In the genomic region with DNA sequence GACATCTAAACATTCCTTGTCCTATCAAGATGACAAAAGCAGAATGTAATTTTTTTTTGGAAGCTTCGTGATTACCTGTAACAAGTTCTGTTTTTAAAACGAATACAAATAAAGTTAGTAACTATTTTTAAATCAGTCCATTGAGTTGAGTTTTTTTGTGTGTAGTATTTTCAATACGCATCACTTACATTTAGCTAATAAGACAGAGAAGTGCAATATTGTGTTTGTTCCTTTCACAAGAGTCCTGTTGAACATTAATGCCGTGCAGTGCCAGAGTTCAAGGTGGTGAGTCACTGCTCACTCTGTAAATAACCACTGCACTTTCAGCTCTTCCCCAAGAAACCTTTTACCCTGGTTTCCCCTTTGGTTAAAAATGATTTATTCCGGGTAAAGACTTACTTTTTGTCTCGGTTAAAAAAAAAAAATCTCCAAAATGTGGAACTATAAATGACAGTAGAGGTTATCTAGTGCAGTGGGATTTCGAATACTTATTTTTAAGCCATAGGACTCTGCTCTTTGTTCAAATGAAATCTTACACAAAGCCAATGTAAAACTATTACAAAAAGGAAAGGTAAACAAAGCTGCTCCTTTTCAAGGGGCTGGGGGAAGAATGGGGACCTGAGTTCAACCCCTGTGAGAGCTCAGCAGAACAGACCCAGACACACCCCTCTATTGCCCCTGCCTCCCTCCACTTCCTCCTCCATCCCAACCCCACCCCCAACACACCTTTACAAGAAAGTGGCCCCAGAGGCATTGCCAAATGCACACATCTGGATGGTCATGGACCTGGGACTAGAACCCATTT, we compare ENCODE assay signal across 8 cellular contexts. TPM values are rescaled to one million over a fixed set of nuclear protein-coding genes. Genes with fewer than 3 reads are reported as not detected.
DNase-seq lines count a peak whose midpoint lies in the region; ATAC-seq and TF ChIP-seq lines count a peak whose summit lies in the region.

No MANE protein-coding gene starts in this region.

- 19% methylated on average over 7 of the region's 7 CpGs for WGBS in liver

- H3K9me3 ChIP-seq in CD4-positive, CD25-positive, alpha-beta regulatory T cell (ENCODE audit: control insufficient read depth in 2 of 2, low read length in 2 of 2): no peaks in the 10 kb centered on the region
- H3K9me3 ChIP-seq in Karpas-422 (ENCODE audit: low read length): no peaks in the 10 kb centered on the region
- no peaks in the 10 kb centered on the region for H3K9me3 ChIP-seq in liver (ENCODE audit: control insufficient read depth in 4 of 4, low read length in 3 of 4)

- no peaks in the 10 kb centered on the region for H3K27me3 ChIP-seq in CD4-positive, CD25-positive, alpha-beta regulatory T cell (ENCODE audit: control insufficient read depth, insufficient read depth, low read length)
- H3K27me3 ChIP-seq in Karpas-422 (ENCODE audit: low read length) (no peaks in the 10 kb centered on the region), liver (ENCODE audit: control insufficient read depth in 4 of 4, insufficient read depth in 4 of 4, low read length in 3 of 4) (no peaks in the 10 kb centered on the region)

- H4K20me1 ChIP-seq in Karpas-422 (ENCODE audit: insufficient read depth, low read depth, low read length): no peaks in the 10 kb centered on the region

- no peaks in the 10 kb centered on the region for H3K9me2 ChIP-seq in Karpas-422 (replicated peaks; ENCODE audit: insufficient read depth, low read length)

- H3K36me3 ChIP-seq in CD4-positive, CD25-positive, alpha-beta regulatory T cell (ENCODE audit: control insufficient read depth, insufficient read depth, low read length): peaks cover 18% of the 10 kb centered on the region
- no peaks in the 10 kb centered on the region for H3K36me3 ChIP-seq in Karpas-422 (ENCODE audit: insufficient read depth, low read length)
- no peaks in the 10 kb centered on the region for H3K36me3 ChIP-seq in liver (ENCODE audit: control insufficient read depth in 4 of 4, insufficient read depth in 3 of 4, low read depth in 1 of 4, low read length in 3 of 4)

- ATAC-seq in CD4-positive, CD25-positive, alpha-beta regulatory T cell (ENCODE audit: low read depth in 2 of 2): peak; percentile 76 to 81
- peak; percentile 57 to 70 for ATAC-seq in activated naive CD4-positive, alpha-beta T cell treated with anti-CD3 and anti-CD28 coated beads, Interleukin-2, amount 50 U/mL, for 72 hours
- no peak for ATAC-seq in GM21529 (IDR thresholded peaks at IDR 0.05; ENCODE audit: unreplicated experiment)

- peaks cover 25% of the 10 kb centered on the region for H3K36me3 Mint-ChIP-seq in CD4-positive, CD25-positive, alpha-beta regulatory T cell
- H3K36me3 Mint-ChIP-seq in activated naive CD4-positive, alpha-beta T cell treated with anti-CD3 and anti-CD28 coated beads, Interleukin-2, amount 50 U/mL, for 72 hours: peaks cover 8 to 13% of the 10 kb centered on the region in 2 donors
- no peaks in the 10 kb centered on the region for H3K36me3 Mint-ChIP-seq in endothelial cell (ENCODE audit: low read depth, unreplicated experiment)

- TF ChIP-seq CTCF in liver (IDR thresholded peaks at IDR 0.05; ENCODE audit: low read depth, low read length, missing input control): no peak
- no peak for TF ChIP-seq CTCF in endothelial cell (IDR thresholded peaks at IDR 0.05; ENCODE audit: unreplicated experiment)

- peak overlapping the region; percentile 30 to 84 (median 63) for H3K4me3 Mint-ChIP-seq in CD4-positive, CD25-positive, alpha-beta regulatory T cell
- H3K4me3 Mint-ChIP-seq in endothelial cell (ENCODE audit: unreplicated experiment): no peak overlapping the region

- peaks cover 62% of the 10 kb centered on the region for H3K4me1 ChIP-seq in CD4-positive, CD25-positive, alpha-beta regulatory T cell (ENCODE audit: control insufficient read depth, insufficient read depth, low read length, poor library complexity, severe bottlenecking)
- peaks cover 46% of the 10 kb centered on the region for H3K4me1 ChIP-seq in Karpas-422 (ENCODE audit: low read length)
- peaks cover 3 to 24% (median 17%) of the 10 kb centered on the region in 4 donors for H3K4me1 ChIP-seq in liver (ENCODE audit: control insufficient read depth in 4 of 4, insufficient read depth in 4 of 4, low read length in 3 of 4)

- peaks cover 50 to 83% (median 58%) of the 10 kb centered on the region in 4 donors for H3K4me1 Mint-ChIP-seq in CD4-positive, CD25-positive, alpha-beta regulatory T cell
- H3K4me1 Mint-ChIP-seq in endothelial cell (ENCODE audit: unreplicated experiment): no peaks in the 10 kb centered on the region

- H3K27me3 Mint-ChIP-seq in CD4-positive, CD25-positive, alpha-beta regulatory T cell: no peaks in the 10 kb centered on the region
- H3K27me3 Mint-ChIP-seq in endothelial cell (ENCODE audit: unreplicated experiment): no peaks in the 10 kb centered on the region

- peak overlapping the region; percentile 67 for H3K27ac ChIP-seq in CD4-positive, CD25-positive, alpha-beta regulatory T cell (ENCODE audit: insufficient read depth, low read length, poor library complexity, severe bottlenecking)
- no peak overlapping the region for H3K27ac ChIP-seq in Karpas-422 (ENCODE audit: low read length)
- H3K27ac ChIP-seq in liver (ENCODE audit: low read depth in 1 of 2, low read length in 2 of 2): peak overlapping the region; percentile 48 to 49

- peak overlapping the region; percentile 20 for H3K4me2 ChIP-seq in Karpas-422 (ENCODE audit: low read depth, low read length, poor library complexity, severe bottlenecking)

- H2AFZ ChIP-seq in Karpas-422 (ENCODE audit: low read length): peak overlapping the region; percentile 4; the same call in 1 of the 2 replicates

- peak overlapping the region; percentile 72 for H3K4me3 ChIP-seq in CD4-positive, CD25-positive, alpha-beta regulatory T cell (ENCODE audit: low read depth, low read length)
- H3K4me3 ChIP-seq in Karpas-422 (ENCODE audit: low read length): no peak overlapping the region
- H3K4me3 ChIP-seq in liver (ENCODE audit: low read depth in 1 of 3, low read length in 3 of 3): no peak overlapping the region

- no peaks in the 10 kb centered on the region for H3K9me3 Mint-ChIP-seq in CD4-positive, CD25-positive, alpha-beta regulatory T cell
- H3K9me3 Mint-ChIP-seq in activated naive CD4-positive, alpha-beta T cell treated with anti-CD3 and anti-CD28 coated beads, Interleukin-2, amount 50 U/mL, for 72 hours: no peaks in the 10 kb centered on the region
- H3K9me3 Mint-ChIP-seq in endothelial cell (ENCODE audit: unreplicated experiment): no peaks in the 10 kb centered on the region

- peak overlapping the region; percentile 82 to 96 (median 92) for H3K27ac Mint-ChIP-seq in CD4-positive, CD25-positive, alpha-beta regulatory T cell
- peak overlapping the region; percentile 78 to 92 for H3K27ac Mint-ChIP-seq in activated naive CD4-positive, alpha-beta T cell treated with anti-CD3 and anti-CD28 coated beads, Interleukin-2, amount 50 U/mL, for 72 hours
- H3K27ac Mint-ChIP-seq in endothelial cell (ENCODE audit: unreplicated experiment): no peak overlapping the region

- H3K9ac ChIP-seq in Karpas-422 (ENCODE audit: low read length) (no peak overlapping the region), liver (ENCODE audit: low read depth in 1 of 2, low read length in 2 of 2) (peak overlapping the region in 1 of 2 donors; percentile 47)

- DNase-seq in CD4-positive, CD25-positive, alpha-beta regulatory T cell: peak; percentile 21 to 62 (median 25)
- DNase-seq in Karpas-422: peak; percentile 51
- no peak for DNase-seq in activated naive CD4-positive, alpha-beta T cell treated with anti-CD3 and anti-CD28 coated beads, Interleukin-2, amount 50 U/mL, for 72 hours (ENCODE audit: low spot score in 2 of 2)
- DNase-seq in NCI-H524 treated with DMSO at 0.1 percent for 48 hours (lab: John Stamatoyannopoulos, UW): no peak
- no peak for DNase-seq in endothelial cell (ENCODE audit: low spot score)
- DNase-seq in ureter (ENCODE audit: low spot score): no peak

- TF ChIP-seq RAD21 in liver (IDR thresholded peaks at IDR 0.05): no peak

- H3K79me2 ChIP-seq in Karpas-422 (ENCODE audit: low read length): no peaks in the 10 kb centered on the region

TF ChIP-seq in liver, 16 proteins besides CTCF, POLR2A, EP300 and RAD21 (continues in another document):
- TF ChIP-seq RXRA (IDR thresholded peaks at IDR 0.05) (peak; percentile 81 to 84), NR2F2 (IDR thresholded peaks at IDR 0.05) (no peak), FOXA2 (IDR thresholded peaks at IDR 0.05) (peak; percentile 98), HNF4A (conservative IDR thresholded peaks at IDR 0.05) (peak; percentile 91 to 93), GABPA (IDR thresholded peaks at IDR 0.05 in 1 of 2, conservative IDR thresholded peaks at IDR 0.05 in 1 of 2) (no peak)
- TF ChIP-seq, protein P1, sequence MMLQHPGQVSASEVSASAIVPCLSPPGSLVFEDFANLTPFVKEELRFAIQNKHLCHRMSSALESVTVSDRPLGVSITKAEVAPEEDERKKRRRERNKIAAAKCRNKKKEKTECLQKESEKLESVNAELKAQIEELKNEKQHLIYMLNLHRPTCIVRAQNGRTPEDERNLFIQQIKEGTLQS (IDR thresholded peaks at IDR 0.05): peak; percentile 99

RNA-seq across cellular contexts. Expression of gene NCMAP, which starts 14.8 kb away (rescaled TPM):
- not detected for total RNA-seq in CD4-positive, CD25-positive, alpha-beta regulatory T cell
- polyA plus RNA-seq in CD4-positive, CD25-positive, alpha-beta regulatory T cell: under 1 TPM in 1 of 4 donors, not detected in 3; 0.34 TPM
- not detected in 2 replicates for total RNA-seq in Karpas-422 (2014; rRNA removed; shearing (Covaris generic); ENCODE audit: low replicate concordance)
- under 1 TPM; 0.05 to 0.14 TPM for total RNA-seq in activated naive CD4-positive, alpha-beta T cell treated with anti-CD3 and anti-CD28 coated beads, Interleukin-2, amount 50 U/mL, for 72 hours
- total RNA-seq in liver: 1 to 10 TPM in 1 of 2 donors, under 1 TPM in 1; 0.67 to 4.8 TPM
- under 1 TPM; 0.31 to 0.56 TPM for polyA plus RNA-seq in liver
- total RNA-seq in endothelial cell (ENCODE audit: unreplicated experiment): 0.05 TPM
- 0.73 TPM for total RNA-seq in ureter

RNA-seq across cellular contexts. Expression of gene RCAN3, which starts 38.5 kb away (rescaled TPM):
- total RNA-seq in CD4-positive, CD25-positive, alpha-beta regulatory T cell: 172 TPM
- 100 to 1,000 TPM; 126 to 146 (median 133) TPM for polyA plus RNA-seq in CD4-positive, CD25-positive, alpha-beta regulatory T cell
- 4.8 and 6.6 TPM in 2 replicates for total RNA-seq in Karpas-422 (2014; rRNA removed; shearing (Covaris generic); ENCODE audit: low replicate concordance)
- total RNA-seq in activated naive CD4-positive, alpha-beta T cell treated with anti-CD3 and anti-CD28 coated beads, Interleukin-2, amount 50 U/mL, for 72 hours: 10 to 100 TPM; 43.6 to 51.8 TPM
- total RNA-seq in liver (1 to 10 TPM; 1.2 to 3.1 TPM), endothelial cell (ENCODE audit: unreplicated experiment) (24.9 TPM), ureter (19.0 TPM)
- polyA plus RNA-seq in liver: 1 to 10 TPM in 1 of 2 donors, under 1 TPM in 1; 0.97 to 1.3 TPM

Comparison
In these comparisons a context has a peak if more than half of its experiments do, and no peak if none do; other contexts are left out.
1. DNase-seq: peak in CD4-positive, CD25-positive, alpha-beta regulatory T cell (3 of 3) and Karpas-422 (single experiment); none in activated naive CD4-positive, alpha-beta T cell treated with anti-CD3 and anti-CD28 coated beads, Interleukin-2, amount 50 U/mL, for 72 hours (0 of 2), NCI-H524 treated with DMSO at 0.1 percent for 48 hours (single experiment), endothelial cell (single experiment) and ureter (single experiment).